Comparison of ENCODE assay signal across 24 cellular contexts in genomic region chr2:101409699-101410098, GRCh38. TPM values are rescaled to one million over a fixed set of nuclear protein-coding genes. Genes with fewer than 3 reads are reported as not detected.
DNase-seq lines count a peak whose midpoint lies in the region; ATAC-seq and TF ChIP-seq lines count a peak whose summit lies in the region.
"Had no signal": no experiment of that assay in that cellular context is flagged by ENCODE, and none has a peak within 500 bp of the region (broad histone marks: within the 10 kb centered on the region; RNA-seq: fewer than 3 reads in every experiment).

No MANE protein-coding gene starts in this region.

- H3K27me3 Mint-ChIP-seq in endothelial cell (ENCODE audit: unreplicated experiment): peaks cover 12% of the 10 kb centered on the region

- no peaks in the 10 kb centered on the region for H3K79me2 ChIP-seq in PC-3 (ENCODE audit: low read length)
- no peaks in the 10 kb centered on the region for H3K79me2 ChIP-seq in trophoblast cell (ENCODE audit: control insufficient read depth, insufficient read depth, low read length, poor library complexity)

- no peaks in the 10 kb centered on the region for H3F3A ChIP-seq in PC-3 (ENCODE audit: low read length, unreplicated experiment)

- H3K36me3 ChIP-seq in H7 (replicated peaks; ENCODE audit: control insufficient read depth, insufficient read depth, low read length) (no peaks in the 10 kb centered on the region), PC-3 (ENCODE audit: low read depth, low read length) (no peaks in the 10 kb centered on the region), trophoblast cell (ENCODE audit: control insufficient read depth in 1 of 2, insufficient read depth in 2 of 2, low read length in 2 of 2) (no peaks in the 10 kb centered on the region), lower lobe of right lung (no peaks in the 10 kb centered on the region)
- H3K36me3 ChIP-seq: BE2C, Peyer's patch had no signal

- H2AFZ ChIP-seq in PC-3 (ENCODE audit: low read length): no peak overlapping the region
- no peak overlapping the region for H2AFZ ChIP-seq in trophoblast cell (ENCODE audit: insufficient read depth, low read length, poor library complexity)
- H2AFZ ChIP-seq: GM23248 had no signal

- POLR2A ChIA-PET in PC-3 (lab: Charles Lee; ENCODE audit: unreplicated experiment): no interaction called here

- H2BK120ac ChIP-seq in trophoblast cell (ENCODE audit: insufficient read depth, low read length, poor library complexity): no peak overlapping the region

- H3K79me1 ChIP-seq in trophoblast cell (ENCODE audit: low read length): no peaks in the 10 kb centered on the region

- H4K8ac ChIP-seq in trophoblast cell (ENCODE audit: low read depth, low read length): no peak overlapping the region

- CTCF ChIA-PET in PC-3 (lab: Charles Lee): interaction anchor here (0.7 kb wide), 1 partner anchor 24 kb away, joined by 3 read pairs; no protein-coding TSS in a partner anchor

- peaks cover 26% of the 10 kb centered on the region for H3K4me1 Mint-ChIP-seq in endothelial cell (ENCODE audit: unreplicated experiment)
- H3K4me1 Mint-ChIP-seq: CD8-positive, alpha-beta memory T cell had no signal

- no peak overlapping the region for H3K4me3 ChIP-seq in H7 (ENCODE audit: insufficient read depth, low read depth, low read length)
- no peak overlapping the region for H3K4me3 ChIP-seq in PC-3 (ENCODE audit: low read length)
- no peak overlapping the region for H3K4me3 ChIP-seq in trophoblast cell (ENCODE audit: low read depth, low read length)
- H3K4me3 ChIP-seq in lower lobe of right lung: no peak overlapping the region
- H3K4me3 ChIP-seq: GM23248, Peyer's patch had no signal

- H3K36me3 Mint-ChIP-seq in endothelial cell (ENCODE audit: low read depth, unreplicated experiment): peaks cover 4% of the 10 kb centered on the region

- H3K4me1 ChIP-seq in PC-3 (ENCODE audit: insufficient read depth, low read length): peaks cover 19% of the 10 kb centered on the region
- peaks cover 7 to 10% of the 10 kb centered on the region in 2 experiments for H3K4me1 ChIP-seq in trophoblast cell (ENCODE audit: control insufficient read depth in 1 of 2, insufficient read depth in 2 of 2, low read length in 2 of 2)
- no peaks in the 10 kb centered on the region for H3K4me1 ChIP-seq in lower lobe of right lung
- H3K4me1 ChIP-seq: BE2C, Peyer's patch had no signal

- H4K20me1 ChIP-seq in PC-3 (ENCODE audit: low read length): no peaks in the 10 kb centered on the region

- no peaks in the 10 kb centered on the region for H3K9me2 ChIP-seq in PC-3 (replicated peaks; ENCODE audit: low read length)

- H3K9me3 ChIP-seq in PC-3 (ENCODE audit: low read length): no peaks in the 10 kb centered on the region
- H3K9me3 ChIP-seq in trophoblast cell (ENCODE audit: insufficient read depth, low read depth, low read length): peaks cover 4% of the 10 kb centered on the region
- no peaks in the 10 kb centered on the region for H3K9me3 ChIP-seq in lower lobe of right lung
- H3K9me3 ChIP-seq: BE2C, Peyer's patch had no signal

- peak overlapping the region; percentile 65 for H3K9ac ChIP-seq in PC-3 (ENCODE audit: low read length)
- H3K9ac ChIP-seq in trophoblast cell (ENCODE audit: low read length): no peak overlapping the region
- H3K9ac ChIP-seq: GM23248 had no signal

- H3K27me3 ChIP-seq in H7 (ENCODE audit: control insufficient read depth, insufficient read depth, low read length): no peaks in the 10 kb centered on the region
- H3K27me3 ChIP-seq in PC-3 (ENCODE audit: low read length): no peaks in the 10 kb centered on the region
- no peaks in the 10 kb centered on the region for H3K27me3 ChIP-seq in trophoblast cell (ENCODE audit: insufficient read depth, low read length)
- H3K27me3 ChIP-seq in lower lobe of right lung (ENCODE audit: low read depth): no peaks in the 10 kb centered on the region
- H3K27me3 ChIP-seq: BE2C, Peyer's patch had no signal

- no CpG with 5 or more reads among the region's 5 CpGs for WGBS in trophoblast cell (ENCODE audit: extremely low coverage, insufficient coverage, insufficient read length)

- H4K12ac ChIP-seq in trophoblast cell (ENCODE audit: low read depth, low read length): no peak overlapping the region

- H3K27ac ChIP-seq in PC-3 (ENCODE audit: low read length) (peak overlapping the region; percentile 91), trophoblast cell (ENCODE audit: low read depth, low read length) (no peak overlapping the region), lower lobe of right lung (no peak overlapping the region)
- H3K27ac ChIP-seq: GM23248, Peyer's patch had no signal

- no peak overlapping the region for H2BK12ac ChIP-seq in trophoblast cell (ENCODE audit: low read length)

- no peak overlapping the region for H3K14ac ChIP-seq in trophoblast cell (ENCODE audit: low read length)

- H4K91ac ChIP-seq in trophoblast cell (ENCODE audit: low read depth, low read length): no peak overlapping the region

- H3K4me2 ChIP-seq in PC-3 (ENCODE audit: low read length) (no peak overlapping the region), trophoblast cell (ENCODE audit: low read length) (no peak overlapping the region)

- H2AK5ac ChIP-seq in trophoblast cell (ENCODE audit: low read length): no peak overlapping the region

- intact Hi-C loops in PC-3 (cut with micrococcal nuclease): no loop called here
- intact Hi-C loops in lower lobe of right lung (cut with DNase I): loop anchor here (10.0 kb wide), 1 partner anchor 425 kb away; no protein-coding TSS in a partner anchor

- DNase-seq in H7 (peak; percentile 69), PC-3 (no peak), endothelial cell (ENCODE audit: low spot score) (no peak), trophoblast cell (peak; percentile 57 to 84), DMS53 (lab: John Stamatoyannopoulos, UW) (no peak), lower lobe of right lung (no peak)
- DNase-seq: BE2C; Calu3; CD8-positive, alpha-beta memory T cell; DND-41; GM23248; NCI-H1048; NCI-H1436; NCI-H187; NCI-H2081 treated with DMSO at 0.1 percent for 48 hours; NCI-H2171; NCI-H226; NCI-H774; Peyer's patch; SHP77 treated with DMSO at 0.1 percent for 48 hours; T-helper 1 cell had no signal

- BruUV-seq in PC-3 (replicated peaks; lab: Mats Ljungman, UMichigan): no TSS peak

- TF ChIP-seq CTCF in PC-3 (conservative IDR thresholded peaks at IDR 0.05; ENCODE audit: low read depth, low read length) (no peak), endothelial cell (IDR thresholded peaks at IDR 0.05; ENCODE audit: unreplicated experiment) (no peak), lower lobe of right lung (IDR thresholded peaks at IDR 0.05) (no peak)

- H3K9me3 Mint-ChIP-seq in endothelial cell (ENCODE audit: unreplicated experiment): no peaks in the 10 kb centered on the region

- no peak for ATAC-seq in PC-3
- ATAC-seq in lower lobe of right lung: no peak
- no peak for ATAC-seq in GM19328 (IDR thresholded peaks at IDR 0.05; ENCODE audit: unreplicated experiment)
- ATAC-seq: HCT116 had no signal

- H2BK5ac ChIP-seq in trophoblast cell (ENCODE audit: low read depth, low read length, poor library complexity): no peak overlapping the region

- no peak overlapping the region for H3K4ac ChIP-seq in trophoblast cell (ENCODE audit: low read depth, low read length)

- H3K4me3 Mint-ChIP-seq in endothelial cell (ENCODE audit: unreplicated experiment): no peak overlapping the region
- H3K4me3 Mint-ChIP-seq: CD14-positive monocyte; CD8-positive, alpha-beta memory T cell had no signal

- H3K18ac ChIP-seq in trophoblast cell (ENCODE audit: low read length): no peak overlapping the region

- H3K27ac Mint-ChIP-seq in endothelial cell (ENCODE audit: unreplicated experiment): peak overlapping the region; percentile 95
- H3K27ac Mint-ChIP-seq: CD14-positive monocyte had no signal

- no peak overlapping the region for H3K23ac ChIP-seq in trophoblast cell (ENCODE audit: low read length)

RNA-seq across cellular contexts. Expression of gene CREG2, which starts 22.4 kb away (rescaled TPM):
- 0.03 and 0.15 TPM in 2 replicates for total RNA-seq in H7 (2014; rRNA removed; shearing (Covaris generic))
- 40.0 and 67.9 TPM in 2 replicates for total RNA-seq in PC-3 (2014; rRNA removed)
- total RNA-seq in endothelial cell (ENCODE audit: unreplicated experiment): 23.6 TPM
- 0.22 TPM in 2 replicates for polyA plus RNA-seq in trophoblast cell (2013)
- not detected for total RNA-seq in lower lobe of right lung
- total RNA-seq: CD8-positive, alpha-beta memory T cell had no signal
- polyA plus RNA-seq: CD14-positive monocyte; CD8-positive, alpha-beta memory T cell had no signal

Comparison
In these comparisons a context has a peak if more than half of its experiments do, and no peak if none do; other contexts are left out.
1. DNase-seq: peak in H7 (single experiment) and trophoblast cell (2 of 2); none in PC-3 (single experiment), endothelial cell (single experiment), DMS53 (single experiment) and lower lobe of right lung (single experiment).
2. RNA of gene CREG2, which starts 22.4 kb away (total RNA-seq): 40.0 to 67.9 TPM in PC-3 and 23.6 TPM in endothelial cell (single experiment); not detected in lower lobe of right lung (single experiment) and 0.03 to 0.15 TPM in H7; every median in the first group is over 10 times any median in the second.